Comparison of ENCODE assay signal across 17 cellular contexts in genomic region chr18:44265437-44265836, GRCh38.
DNase-seq lines count a peak whose midpoint lies in the region; ATAC-seq and TF ChIP-seq lines count a peak whose summit lies in the region.
"Had no signal": no experiment of that assay in that cellular context is flagged by ENCODE, and none has a peak within 500 bp of the region (broad histone marks: within the 10 kb centered on the region; RNA-seq: fewer than 3 reads in every experiment).

No MANE protein-coding gene starts in this region.

- H3K36me3 ChIP-seq in KMS-11 (ENCODE audit: insufficient read depth), result no peaks in the 10 kb centered on the region
- no peaks in the 10 kb centered on the region for H3K36me3 ChIP-seq in MM.1S (replicated peaks; ENCODE audit: insufficient read depth, low read length)
- H3K36me3 ChIP-seq: BLaER1 treated with 17β-estradiol and CSF1 and Interleukin-3, amounts not matched to agents 10 nM and 100 nM had no signal

- no peaks in the 10 kb centered on the region for H3K79me2 ChIP-seq in KMS-11 (ENCODE audit: insufficient read depth, low read depth)
- H3K79me2 ChIP-seq in MM.1S (ENCODE audit: low read length), result no peaks in the 10 kb centered on the region

- DNase-seq in MM.1S (peak; percentile 15), NCI-H1092 (lab: John Stamatoyannopoulos, UW) (no peak), AML-193 (lab: John Stamatoyannopoulos, UW) (no peak)
- DNase-seq: 8988T; ACHN; Caco-2; Calu3; CD4-positive, alpha-beta T cell; CD8-positive, alpha-beta T cell; DMS79 treated with DMSO at 0.1 percent for 48 hours; EL; GDM1 had no signal

- H3K27ac ChIP-seq in KMS-11 (peak overlapping the region; percentile 71), MM.1S (ENCODE audit: low read length) (peak overlapping the region; percentile 36; the same call in 1 of the 2 replicates)
- H3K27ac ChIP-seq: BLaER1 treated with 17β-estradiol and CSF1 and Interleukin-3, amounts not matched to agents 10 nM and 100 nM; C4-2B had no signal

- peak overlapping the region; percentile 56; the same call in 1 of the 2 replicates for H2AFZ ChIP-seq in KMS-11 (ENCODE audit: low read depth)
- no peak overlapping the region for H2AFZ ChIP-seq in MM.1S (ENCODE audit: low read length)

- H3K27me3 ChIP-seq in KMS-11 (ENCODE audit: insufficient read depth, low read depth) (no peaks in the 10 kb centered on the region), MM.1S (replicated peaks; ENCODE audit: insufficient read depth, low read length) (no peaks in the 10 kb centered on the region)
- H3K27me3 ChIP-seq: BLaER1 treated with 17β-estradiol and CSF1 and Interleukin-3, amounts not matched to agents 10 nM and 100 nM had no signal

- no peak overlapping the region for H3K4me3 ChIP-seq in KMS-11 (IDR thresholded peaks at IDR 0.05; ENCODE audit: insufficient read depth, low read depth, low read length)
- H3K4me3 ChIP-seq in MM.1S (ENCODE audit: low read length), result no peak overlapping the region
- H3K4me3 ChIP-seq: BLaER1 treated with 17β-estradiol and CSF1 and Interleukin-3, amounts not matched to agents 10 nM and 100 nM; GM12878 had no signal

- H3K4me2 ChIP-seq in KMS-11 (peak overlapping the region; percentile 58), MM.1S (ENCODE audit: low read depth, low read length) (no peak overlapping the region)
- H3K4me2 ChIP-seq: BLaER1 treated with 17β-estradiol and CSF1 and Interleukin-3, amounts not matched to agents 10 nM and 100 nM had no signal

- no peak for ATAC-seq in SK-N-SH treated with all-trans-retinoic acid at 6 μM for 48 hours
- ATAC-seq: CD8-positive, alpha-beta T cell; GM12878 had no signal

- H3K4me1 ChIP-seq in KMS-11 (ENCODE audit: low read depth, poor library complexity, severe bottlenecking) (peaks cover 42% of the 10 kb centered on the region), MM.1S (ENCODE audit: low read length) (no peaks in the 10 kb centered on the region)
- H3K4me1 ChIP-seq: BLaER1 treated with 17β-estradiol and CSF1 and Interleukin-3, amounts not matched to agents 10 nM and 100 nM; Caco-2 had no signal

- H4K20me1 ChIP-seq in KMS-11 (ENCODE audit: insufficient read depth), result no peaks in the 10 kb centered on the region
- no peaks in the 10 kb centered on the region for H4K20me1 ChIP-seq in MM.1S (ENCODE audit: insufficient read depth, low read length)
- H4K20me1 ChIP-seq: BLaER1 treated with 17β-estradiol and CSF1 and Interleukin-3, amounts not matched to agents 10 nM and 100 nM had no signal

- peak overlapping the region; percentile 30; the same call in 1 of the 2 replicates for H3K9ac ChIP-seq in KMS-11
- H3K9ac ChIP-seq in MM.1S (ENCODE audit: low read length), result no peak overlapping the region
- H3K9ac ChIP-seq: BLaER1 treated with 17β-estradiol and CSF1 and Interleukin-3, amounts not matched to agents 10 nM and 100 nM had no signal

- no peaks in the 10 kb centered on the region for H3K9me2 ChIP-seq in MM.1S (replicated peaks; ENCODE audit: insufficient read depth, low read length)

- TF ChIP-seq CTCF in KMS-11 (conservative IDR thresholded peaks at IDR 0.05; ENCODE audit: low read depth, low read length) (no peak), MM.1S (IDR thresholded peaks at IDR 0.05; ENCODE audit: low read length) (no peak)

- H3F3A ChIP-seq in MM.1S (ENCODE audit: insufficient read depth, low read length), result no peaks in the 10 kb centered on the region

- no peaks in the 10 kb centered on the region for H3K9me3 ChIP-seq in MM.1S (replicated peaks; ENCODE audit: insufficient read depth, low read length)
- H3K9me3 ChIP-seq: Caco-2 had no signal

TF ChIP-seq in SK-N-SH treated with all-trans-retinoic acid at 6 μM for 48 hours, 23 proteins besides CTCF, POLR2A, EP300 and RAD21:
- TF ChIP-seq GLIS3 (CRISPR knock-in tag; IDR thresholded peaks at IDR 0.05) (no peak), CSDC2 (CRISPR knock-in tag; IDR thresholded peaks at IDR 0.05) (no peak), PPARA (CRISPR knock-in tag; IDR thresholded peaks at IDR 0.05; ENCODE audit: borderline replicate concordance) (no peak), ARNTL (CRISPR knock-in tag; IDR thresholded peaks at IDR 0.05; ENCODE audit: borderline replicate concordance, low read depth) (no peak), TOX (CRISPR knock-in tag; IDR thresholded peaks at IDR 0.05; ENCODE audit: borderline replicate concordance) (no peak), BACH2 (CRISPR knock-in tag; IDR thresholded peaks at IDR 0.05; ENCODE audit: borderline replicate concordance) (no peak), CREB5 (CRISPR knock-in tag; IDR thresholded peaks at IDR 0.05; ENCODE audit: low read depth) (no peak), TCF4 (CRISPR knock-in tag; IDR thresholded peaks at IDR 0.05; ENCODE audit: borderline replicate concordance) (no peak), ZNF8 (CRISPR knock-in tag; IDR thresholded peaks at IDR 0.05) (no peak), ISL1 (CRISPR knock-in tag; IDR thresholded peaks at IDR 0.05) (no peak), RARB (CRISPR knock-in tag; IDR thresholded peaks at IDR 0.05) (no peak), ZFP30 (CRISPR knock-in tag; IDR thresholded peaks at IDR 0.05) (no peak), ZC3H10 (CRISPR knock-in tag; IDR thresholded peaks at IDR 0.05) (no peak), ESRRG (CRISPR knock-in tag; IDR thresholded peaks at IDR 0.05) (no peak), PATZ1 (CRISPR knock-in tag; IDR thresholded peaks at IDR 0.05; ENCODE audit: borderline replicate concordance) (no peak)
TF ChIP-seq in SK-N-SH treated with all-trans-retinoic acid at 6 μM for 48 hours: peak in this region for 0.
